In genomic region chr2:3303583-3304406, GRCh38 we compare ENCODE assay signal across 1 cellular context.
TF ChIP-seq lines count a peak whose summit lies in the region.

No MANE protein-coding gene starts in this region.

TF ChIP-seq in HepG2, 621 proteins besides CTCF, POLR2A, EP300 and RAD21 (continued from another document and continues in another):
- TF ChIP-seq TERF1 (CRISPR knock-in tag; IDR thresholded peaks at IDR 0.05) (no peak), ZNF501 (CRISPR knock-in tag; IDR thresholded peaks at IDR 0.05) (peak; percentile 60; the same call in 1 of the 2 replicates), FIP1L1 (IDR thresholded peaks at IDR 0.05; ENCODE audit: borderline replicate concordance, insufficient read depth, low read depth, low read length) (no peak), RFXAP (CRISPR knock-in tag; IDR thresholded peaks at IDR 0.05; ENCODE audit: borderline replicate concordance) (no peak), KLF16 (CRISPR knock-in tag; IDR thresholded peaks at IDR 0.05) (peak in 1 of 2 experiments; percentile 70; a peak in 1 of 4 replicates), HNRNPLL (IDR thresholded peaks at IDR 0.05; ENCODE audit: low read depth, low read length, poor library complexity, severe bottlenecking) (peak; percentile 27), HNF4G (IDR thresholded peaks at IDR 0.05; ENCODE audit: borderline replicate concordance, low read depth, low read length) (peak; percentile 4; the same call in 1 of the 2 replicates), HNF4G (CRISPR knock-in tag; IDR thresholded peaks at IDR 0.05; ENCODE audit: borderline replicate concordance, low read depth) (no peak), ZNF18 (CRISPR knock-in tag; IDR thresholded peaks at IDR 0.05; ENCODE audit: insufficient replicate concordance) (no peak), FOXA3 (CRISPR knock-in tag; IDR thresholded peaks at IDR 0.05) (peak; percentile 47), ZSCAN5A (CRISPR knock-in tag; IDR thresholded peaks at IDR 0.05; ENCODE audit: borderline replicate concordance) (peak; percentile 74; the same call in 1 of the 2 replicates), ZNF616 (CRISPR knock-in tag; IDR thresholded peaks at IDR 0.05; ENCODE audit: low read depth) (no peak), BRD4 (CRISPR knock-in tag; IDR thresholded peaks at IDR 0.05) (no peak), CBFB (CRISPR knock-in tag; IDR thresholded peaks at IDR 0.05) (peak; percentile 38; the same call in 1 of the 2 replicates), ZNF558 (CRISPR knock-in tag; IDR thresholded peaks at IDR 0.05; ENCODE audit: borderline replicate concordance) (no peak), ZNF230 (CRISPR knock-in tag; IDR thresholded peaks at IDR 0.05) (0 out of 2 replicates have a peak, but pooled peaks have one; percentile 55), PHF20 (CRISPR knock-in tag; IDR thresholded peaks at IDR 0.05) (no peak), HDAC6 (IDR thresholded peaks at IDR 0.05; ENCODE audit: low read depth, low read length) (no peak), SAP130 (CRISPR knock-in tag; IDR thresholded peaks at IDR 0.05; ENCODE audit: low read depth) (peak; percentile 89), FOXO1 (CRISPR knock-in tag; IDR thresholded peaks at IDR 0.05) (peak; percentile 18; the same call in 1 of the 2 replicates), PRDM4 (CRISPR knock-in tag; IDR thresholded peaks at IDR 0.05; ENCODE audit: borderline replicate concordance) (no peak), ZBTB38 (CRISPR knock-in tag; IDR thresholded peaks at IDR 0.05) (peak; percentile 57; the same call in 1 of the 2 replicates), ZNF12 (CRISPR knock-in tag; IDR thresholded peaks at IDR 0.05) (no peak), SOX13 (IDR thresholded peaks at IDR 0.05) (peak; percentile 88), SOX13 (CRISPR knock-in tag; conservative IDR thresholded peaks at IDR 0.05 in 1 of 2, IDR thresholded peaks at IDR 0.05 in 1 of 2) (peak in 1 of 2 experiments; percentile 97; a peak in 2 of 4 replicates), HNF1B (CRISPR knock-in tag; IDR thresholded peaks at IDR 0.05) (peak; percentile 46), SMC3 (IDR thresholded peaks at IDR 0.05; ENCODE audit: low read length) (peak; percentile 65; the same call in 1 of the 2 replicates), HNRNPH1 (optimal IDR thresholded peaks at IDR 0.05; ENCODE audit: low read depth, low read length) (no peak), NFYC (CRISPR knock-in tag; IDR thresholded peaks at IDR 0.05) (0 out of 2 replicates have a peak, but pooled peaks have one; percentile 23), POGZ (CRISPR knock-in tag; IDR thresholded peaks at IDR 0.05) (peak; percentile 76; the same call in 1 of the 2 replicates), SOX6 (IDR thresholded peaks at IDR 0.05) (no peak), SOX6 (CRISPR knock-in tag; IDR thresholded peaks at IDR 0.05) (peak; percentile 97), DMAP1 (CRISPR knock-in tag; IDR thresholded peaks at IDR 0.05) (peak; percentile 54; the same call in 1 of the 2 replicates), ZNF609 (CRISPR knock-in tag; IDR thresholded peaks at IDR 0.05; ENCODE audit: borderline replicate concordance) (0 out of 2 replicates have a peak, but pooled peaks have one; percentile 33), ZFP1 (CRISPR knock-in tag; IDR thresholded peaks at IDR 0.05) (0 out of 2 replicates have a peak, but pooled peaks have one; percentile 68), TFDP1 (CRISPR knock-in tag; IDR thresholded peaks at IDR 0.05; ENCODE audit: borderline replicate concordance) (peak; percentile 79; the same call in 1 of the 2 replicates), ZBTB33 (CRISPR knock-in tag; IDR thresholded peaks at IDR 0.05) (peak; percentile 85), BHLHE40 (IDR thresholded peaks at IDR 0.05; ENCODE audit: low read length) (peak; percentile 97), NCOA2 (CRISPR knock-in tag; IDR thresholded peaks at IDR 0.05) (peak; percentile 46), KAT8 (CRISPR knock-in tag; IDR thresholded peaks at IDR 0.05) (peak; percentile 79), IKZF4 (CRISPR knock-in tag; IDR thresholded peaks at IDR 0.05; ENCODE audit: borderline replicate concordance, low read depth, not compliant biosample characterization) (no peak), SMAD3 (CRISPR knock-in tag; IDR thresholded peaks at IDR 0.05) (peak; percentile 94), ESRRA (CRISPR knock-in tag; IDR thresholded peaks at IDR 0.05; ENCODE audit: low read depth) (no peak), ZNF652 (CRISPR knock-in tag; IDR thresholded peaks at IDR 0.05; ENCODE audit: borderline replicate concordance, low read depth) (peak; percentile 9; the same call in 1 of the 2 replicates), CEBPB (IDR thresholded peaks at IDR 0.05; ENCODE audit: borderline replicate concordance, low read depth, low read length) (no peak), ZZZ3 (CRISPR knock-in tag; IDR thresholded peaks at IDR 0.05; ENCODE audit: borderline replicate concordance) (peak; percentile 17; the same call in 1 of the 2 replicates), HOXA3 (CRISPR knock-in tag; IDR thresholded peaks at IDR 0.05) (peak; percentile 61; the same call in 1 of the 2 replicates), ZNF432 (CRISPR knock-in tag; IDR thresholded peaks at IDR 0.05; ENCODE audit: borderline replicate concordance) (no peak), ZNF891 (CRISPR knock-in tag; IDR thresholded peaks at IDR 0.05) (peak; percentile 68; the same call in 1 of the 2 replicates), MIER3 (CRISPR knock-in tag; IDR thresholded peaks at IDR 0.05; ENCODE audit: borderline replicate concordance) (peak; percentile 62; the same call in 1 of the 2 replicates), CHD4 (IDR thresholded peaks at IDR 0.05; ENCODE audit: borderline replicate concordance, low read length) (no peak), MBNL3 (CRISPR knock-in tag; conservative IDR thresholded peaks at IDR 0.05) (no peak), ZNF549 (CRISPR knock-in tag; IDR thresholded peaks at IDR 0.05) (no peak), ZNF138 (CRISPR knock-in tag; IDR thresholded peaks at IDR 0.05; ENCODE audit: low read depth) (no peak), HNF4A (CRISPR knock-in tag; IDR thresholded peaks at IDR 0.05) (peak; percentile 41; the same call in 1 of the 2 replicates)
